8 cellular contexts compared by ENCODE assay signal in the genomic region with DNA sequence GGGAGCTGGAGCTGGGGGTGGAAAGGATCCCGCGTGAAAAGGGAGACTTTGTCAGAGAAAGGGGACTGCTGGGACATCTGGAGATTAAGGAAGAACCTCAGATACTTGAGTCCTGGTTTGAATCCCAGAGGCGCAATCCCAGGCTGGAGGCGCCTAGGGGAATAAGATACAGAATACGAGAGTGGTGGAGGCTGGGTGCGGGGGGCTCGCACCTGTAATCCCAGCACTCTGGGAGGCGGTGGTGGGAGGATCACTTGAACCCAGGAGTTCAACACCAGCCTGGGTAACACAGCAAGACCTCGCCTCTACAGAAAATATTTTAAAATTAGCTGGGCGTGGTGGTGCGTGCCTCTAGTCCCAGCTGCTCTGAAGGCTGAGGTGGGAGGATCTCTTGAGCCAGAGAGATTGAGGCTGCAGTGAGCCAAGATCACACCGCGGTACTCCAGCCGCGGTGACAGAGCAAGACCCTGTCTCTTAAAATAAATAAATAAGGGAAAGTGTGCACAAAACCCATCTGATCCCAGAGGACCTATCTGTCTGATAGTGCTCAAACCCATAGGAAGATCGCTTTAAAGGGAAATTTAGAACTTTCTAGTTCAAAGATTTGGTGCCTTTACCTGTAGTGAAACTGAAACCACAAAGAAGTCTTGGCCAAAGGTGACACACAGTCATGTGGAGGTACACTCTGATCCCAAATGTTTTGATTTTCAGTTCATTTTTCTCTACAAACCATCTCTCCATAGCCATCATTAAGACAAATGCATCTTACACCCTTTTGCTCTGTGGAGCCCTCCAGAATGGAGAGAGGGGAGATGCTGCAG. TPM values are rescaled to one million over a fixed set of nuclear protein-coding genes. Genes with fewer than 3 reads are reported as not detected.
DNase-seq lines count a peak whose midpoint lies in the region; ATAC-seq, FAIRE-seq and TF ChIP-seq lines count a peak whose summit lies in the region.

No MANE protein-coding gene starts in this region.

- H3K79me2 ChIP-seq in GM12878 (ENCODE audit: control insufficient read depth, insufficient read depth, low read length): no peaks in the 10 kb centered on the region

- CTCF ChIA-PET in GM12878 (lab: Yijun Ruan, JAX): interaction anchor here (0.5 to 12.4 kb wide), 35 partner anchors 10 to 205 kb away, joined by 3 to 502 read pairs (median 4); partner anchors contain the start of genes CDK5RAP3, LRRC46, MRPL10 and OSBPL7

- 63 to 64% methylated on average over 16 of the region's 16 CpGs for WGBS in heart right ventricle, 2 donors
- WGBS in GM12878 (ENCODE audit: insufficient coverage, insufficient replicate concordance, low lambda C conversion rate, missing lambda C conversion rate): 54% methylated on average over 16 of the region's 16 CpGs

- POLR2A ChIA-PET in GM12878 (lab: Charles Lee): interaction anchor here (0.9 to 1.9 kb wide), 8 partner anchors 10 to 129 kb away, joined by 3 to 12 read pairs (median 4); partner anchors contain the start of genes CDK5RAP3, LRRC46, MRPL10 and OSBPL7

- H3K4me1 ChIP-seq in heart right ventricle (peaks cover 0 to 44% (median 21%) of the 10 kb centered on the region in 9 donors), GM12878 (ENCODE audit: control insufficient read depth, insufficient read depth, low read length) (peaks cover 22% of the 10 kb centered on the region), mononuclear cell (ENCODE audit: insufficient read depth, low read length) (peaks cover 17% of the 10 kb centered on the region), vagina (peaks cover 32% of the 10 kb centered on the region)

- peak in 1 of 8 donors; percentile 1 for ATAC-seq in heart right ventricle
- no peak for ATAC-seq in left cardiac atrium
- ATAC-seq in GM12878: peak; percentile 1; the same call in 1 of the 3 replicates

- H3K4me2 ChIP-seq in GM12878 (ENCODE audit: control insufficient read depth, insufficient read depth): peak overlapping the region; percentile 72

- no peaks in the 10 kb centered on the region for H3K9me3 ChIP-seq in heart right ventricle
- no peaks in the 10 kb centered on the region for H3K9me3 ChIP-seq in GM12878 (replicated peaks; ENCODE audit: control insufficient read depth, insufficient read depth, low read length)
- H3K9me3 ChIP-seq in mononuclear cell (ENCODE audit: low read depth, low read length): no peaks in the 10 kb centered on the region
- no peaks in the 10 kb centered on the region for H3K9me3 ChIP-seq in vagina

- SMC1A ChIA-PET in GM12878 (lab: Charles Lee; ENCODE audit: uncharacterized antibody, unreplicated experiment): interaction anchor here (0.8 to 13.1 kb wide), 14 partner anchors 8 to 179 kb away, joined by 3 to 231 read pairs (median 6); partner anchors contain the start of genes CDK5RAP3, PNPO and SP2

- peaks cover 0 to 23% (median 0%) of the 10 kb centered on the region in 9 donors for H3K36me3 ChIP-seq in heart right ventricle
- H3K36me3 ChIP-seq in GM12878 (ENCODE audit: control insufficient read depth in 2 of 2, insufficient read depth in 2 of 2, low read length in 1 of 2): no peaks in the 10 kb centered on the region
- peaks cover 0 to 16% of the 10 kb centered on the region in 2 donors for H3K36me3 ChIP-seq in vagina

- peak overlapping the region; percentile 74 for H3K9ac ChIP-seq in GM12878 (ENCODE audit: control insufficient read depth, insufficient read depth, low read length)

- DNase-seq in heart right ventricle: no peak
- DNase-seq in left cardiac atrium: no peak
- no peak for DNase-seq in GM12878 (ENCODE audit: low read depth, low spot score)
- DNase-seq in vagina (ENCODE audit: extremely low spot score in 2 of 2): no peak
- DNase-seq in epidermal melanocyte (ENCODE audit: insufficient read length, low spot score): no peak
- DNase-seq in posterior vena cava (ENCODE audit: low spot score): no peak
- DNase-seq in NCI-H2029 (lab: John Stamatoyannopoulos, UW): no peak

- H3K27me3 ChIP-seq in heart right ventricle (peaks cover 3 to 28% (median 24%) of the 10 kb centered on the region in 7 donors), GM12878 (replicated peaks in 1 of 2; ENCODE audit: control insufficient read depth in 2 of 2, insufficient read depth in 2 of 2, low read length in 1 of 2) (peaks cover 0 to 2% of the 10 kb centered on the region in 2 experiments; a peak in 2 of 4 replicates), mononuclear cell (ENCODE audit: insufficient read depth, low read length) (peaks cover 28% of the 10 kb centered on the region), vagina (no peaks in the 10 kb centered on the region)

- peak overlapping the region in 8 of 10 donors; percentile 65 to 89 (median 78) for H3K27ac ChIP-seq in heart right ventricle
- H3K27ac ChIP-seq in GM12878 (ENCODE audit: control insufficient read depth, insufficient read depth): no peak overlapping the region
- peak overlapping the region; percentile 77 for H3K27ac ChIP-seq in vagina

- peak; percentile 91 for FAIRE-seq in GM12878 (lab: Jason Lieb, UNC)

- RAD21 ChIA-PET in GM12878 (lab: Charles Lee; ENCODE audit: unreplicated experiment): interaction anchor here (0.9 to 7.7 kb wide), 17 partner anchors 9 to 192 kb away, joined by 3 to 206 read pairs (median 5); partner anchors contain the start of genes CDK5RAP3, KPNB1, OSBPL7 and PNPO

- BruUV-seq in GM12878 (replicated peaks; lab: Mats Ljungman, UMichigan): no TSS peak

- TF ChIP-seq CTCF in heart right ventricle (IDR thresholded peaks at IDR 0.05) (peak in 1 of 9 donors; percentile 1), GM12878 (IDR thresholded peaks at IDR 0.05 in 2 of 3, conservative IDR thresholded peaks at IDR 0.05 in 1 of 3; ENCODE audit: control insufficient read depth in 2 of 3, extremely low read depth in 1 of 3, insufficient read depth in 1 of 3, low read depth in 3 of 3, low read length in 3 of 3) (no peak), vagina (IDR thresholded peaks at IDR 0.05) (no peak)

- no peak for TF ChIP-seq EP300 in GM12878 (IDR thresholded peaks at IDR 0.05; ENCODE audit: borderline replicate concordance in 1 of 2, control insufficient read depth in 1 of 2, low read depth in 2 of 2, low read length in 2 of 2)

- H2AFZ ChIP-seq in GM12878 (ENCODE audit: control insufficient read depth, low read depth, low read length): peak overlapping the region; percentile 91

- TF ChIP-seq POLR2A in GM12878 (IDR thresholded peaks at IDR 0.05; ENCODE audit: low read depth, low read length) (no peak), vagina (IDR thresholded peaks at IDR 0.05) (no peak)

- no peaks in the 10 kb centered on the region for H4K20me1 ChIP-seq in GM12878 (ENCODE audit: control insufficient read depth, insufficient read depth)

- no peak for TF ChIP-seq RAD21 in GM12878 (IDR thresholded peaks at IDR 0.05; ENCODE audit: insufficient read depth, low read depth, low read length)

- H3K4me3 ChIP-seq in heart right ventricle: peak overlapping the region in 7 of 10 donors; percentile 72 to 92 (median 76)
- no peak overlapping the region for H3K4me3 ChIP-seq in GM12878
- H3K4me3 ChIP-seq in mononuclear cell (ENCODE audit: low read length): peak overlapping the region; percentile 80
- H3K4me3 ChIP-seq in vagina: peak overlapping the region; percentile 76 to 83

- in situ Hi-C loops in GM12878 (cut with MboI): loop anchor here (5.0 to 10.0 kb wide), 3 partner anchors 51 to 783 kb away; partner anchors contain the start of gene HOXB9

- intact Hi-C loops in heart right ventricle (cut with DNase I) (loop anchor here (1.0 to 10.0 kb wide), 11 partner anchors 47 to 176 kb away; partner anchors contain the start of genes CDK5RAP3 (in 6 of the 10) and PNPO (in 4 of the 10)), left cardiac atrium (cut with DNase I) (loop anchor here (2.0 to 10.0 kb wide), 4 partner anchors 103 to 177 kb away; partner anchors contain the start of genes CDK5RAP3 (in 2 of the 2) and PNPO (in 1 of the 2)), GM12878 (cut with micrococcal nuclease; ENCODE audit: unreplicated experiment) (loop anchor here (1.0 to 2.0 kb wide), 4 partner anchors 49 to 177 kb away; partner anchors contain the start of gene PNPO), vagina (cut with DNase I) (loop anchor here (2.0 kb wide), 1 partner anchor 49 kb away; no protein-coding TSS in a partner anchor), posterior vena cava (cut with DNase I) (loop anchor here (2.0 to 10.0 kb wide), 2 partner anchors 47 to 123 kb away; no protein-coding TSS in a partner anchor)

RNA-seq across cellular contexts. Expression of gene SCRN2, which starts 0.6 kb away (rescaled TPM):
- total RNA-seq in heart right ventricle (10 to 100 TPM; 25.6 to 38.2 (median 34.5) TPM), left cardiac atrium (10 to 100 TPM; 32.2 to 33.6 TPM), GM12878 (2014; rRNA removed) (33.3 and 39.3 TPM in 2 replicates), GM12878 (2014; rRNA removed; fragmentation: Illumina TruSeq; extraction: Trizol) (13.5 TPM in 2 replicates), GM12878 (2021) (28.9 and 30.5 TPM in 2 replicates), mononuclear cell (11.2 TPM), vagina (33.1 TPM), posterior vena cava (10 to 100 TPM; 13.3 to 17.8 TPM)
- polyA plus RNA-seq in heart right ventricle (10 to 100 TPM; 20.6 to 82.5 TPM), GM12878 (2011; rRNA removed) (9.7 and 15.4 TPM in 2 replicates), GM12878 (2014; fragmentation: Illumina TruSeq; extraction: Trizol) (3.0 and 10.8 TPM in 2 replicates), GM12878 (2014; fragmentation: Nextera tagmentation; extraction: Ambion mirVana) (1 to 10 TPM in 1 of 2 experiments, under 1 TPM in 1; 0.34 to 1.9 TPM), GM12878 (2014; rRNA removed) (32.7 and 33.4 TPM in 2 replicates), GM12878 (2016; fragmentation: Nextera tagmentation; extraction: Ambion mirVana) (10 to 100 TPM; 24.8 to 29.9 TPM)
- total RNA-seq in GM12878 (2013; cell fraction: nucleolus; rRNA removed): 53.1 and 65.3 TPM in 2 replicates
- polyA plus RNA-seq in GM12878 (2011; ENCODE audit: low read depth): 12.7 TPM
- 28.5 and 36.7 TPM in 2 replicates for polyA plus RNA-seq in GM12878 (2011; cell fraction: cytosol; rRNA removed)
- 140 and 158 TPM in 2 replicates for polyA plus RNA-seq in GM12878 (2011; cell fraction: nucleus; rRNA removed)
- polyA plus RNA-seq in GM12878 (2012): 28.3 and 28.5 TPM in 2 replicates
- 9.4 and 24.8 TPM in 2 replicates for polyA minus RNA-seq in GM12878 (2011; rRNA and poly(A)+ RNA removed)
- 8.5 and 8.6 TPM in 2 replicates for polyA minus RNA-seq in GM12878 (2011; cell fraction: cytosol; rRNA and poly(A)+ RNA removed)
- polyA minus RNA-seq in GM12878 (2011; cell fraction: nucleus; rRNA and poly(A)+ RNA removed): 31.2 and 38.5 TPM in 2 replicates

RNA-seq across cellular contexts. Expression of gene SP6, which starts 9.3 kb away (rescaled TPM):
- total RNA-seq in heart right ventricle (under 1 TPM; 0.05 to 0.51 (median 0.20) TPM), left cardiac atrium (under 1 TPM; 0.24 to 0.50 TPM), GM12878 (2014; rRNA removed) (not detected in 2 replicates), GM12878 (2014; rRNA removed; fragmentation: Illumina TruSeq; extraction: Trizol) (0.05 TPM in 1 of 2 replicates, not detected in the other), GM12878 (2021) (0.05 TPM in 1 of 2 replicates, not detected in the other), mononuclear cell (0.21 TPM), vagina (3.9 TPM), posterior vena cava (under 1 TPM; 0.19 to 0.48 TPM)
- polyA plus RNA-seq in heart right ventricle (1 to 10 TPM in 1 of 2 donors, under 1 TPM in 1; 0.22 to 1.9 TPM), GM12878 (2011; rRNA removed) (0.03 and 0.05 TPM in 2 replicates), GM12878 (2014; fragmentation: Illumina TruSeq; extraction: Trizol) (not detected in 2 replicates), GM12878 (2014; fragmentation: Nextera tagmentation; extraction: Ambion mirVana) (not detected), GM12878 (2014; rRNA removed) (0.06 TPM in 1 of 2 replicates, not detected in the other), GM12878 (2016; fragmentation: Nextera tagmentation; extraction: Ambion mirVana) (under 1 TPM in 1 of 2 experiments, not detected in 1; 0.15 TPM)
- total RNA-seq in GM12878 (2013; cell fraction: nucleolus; rRNA removed): 0.21 and 0.34 TPM in 2 replicates
- polyA plus RNA-seq in GM12878 (2011; ENCODE audit: low read depth): not detected
- polyA plus RNA-seq in GM12878 (2011; cell fraction: cytosol; rRNA removed): 0.05 and 0.07 TPM in 2 replicates
- polyA plus RNA-seq in GM12878 (2011; cell fraction: nucleus; rRNA removed): 0.12 TPM in 2 replicates
- polyA plus RNA-seq in GM12878 (2012): 0.08 and 0.09 TPM in 2 replicates
- polyA minus RNA-seq in GM12878 (2011; rRNA and poly(A)+ RNA removed): 0.21 TPM in 1 of 2 replicates, not detected in the other
- not detected in 2 replicates for polyA minus RNA-seq in GM12878 (2011; cell fraction: cytosol; rRNA and poly(A)+ RNA removed)
- 0.12 and 0.19 TPM in 2 replicates for polyA minus RNA-seq in GM12878 (2011; cell fraction: nucleus; rRNA and poly(A)+ RNA removed)

RNA-seq across cellular contexts. Expression of gene LRRC46, which starts 10.2 kb away (rescaled TPM):
- under 1 TPM in 7 of 10 donors, not detected in 3; 0.14 to 0.53 (median 0.34) TPM for total RNA-seq in heart right ventricle
- under 1 TPM; 0.19 to 0.95 TPM for polyA plus RNA-seq in heart right ventricle
- total RNA-seq in left cardiac atrium: not detected
- not detected in 2 replicates for total RNA-seq in GM12878 (2013; cell fraction: nucleolus; rRNA removed)
- total RNA-seq in GM12878 (2014; rRNA removed): 0.16 and 0.23 TPM in 2 replicates
- total RNA-seq in GM12878 (2014; rRNA removed; fragmentation: Illumina TruSeq; extraction: Trizol): 0.22 and 0.37 TPM in 2 replicates
- 0.38 and 0.53 TPM in 2 replicates for total RNA-seq in GM12878 (2021)
- 0.42 TPM for polyA plus RNA-seq in GM12878 (2011; ENCODE audit: low read depth)
- polyA plus RNA-seq in GM12878 (2011; rRNA removed): 0.35 and 0.39 TPM in 2 replicates
- 0.28 and 0.45 TPM in 2 replicates for polyA plus RNA-seq in GM12878 (2011; cell fraction: cytosol; rRNA removed)
- 0.67 and 0.89 TPM in 2 replicates for polyA plus RNA-seq in GM12878 (2011; cell fraction: nucleus; rRNA removed)
- polyA plus RNA-seq in GM12878 (2012): 0.34 and 0.35 TPM in 2 replicates
- 1.0 and 2.8 TPM in 2 replicates for polyA plus RNA-seq in GM12878 (2014; fragmentation: Illumina TruSeq; extraction: Trizol)
- under 1 TPM in 1 of 2 experiments, not detected in 1; 0.15 TPM for polyA plus RNA-seq in GM12878 (2014; fragmentation: Nextera tagmentation; extraction: Ambion mirVana)
- 0.29 and 0.72 TPM in 2 replicates for polyA plus RNA-seq in GM12878 (2014; rRNA removed)
- 1 to 10 TPM; 1.7 to 1.8 TPM for polyA plus RNA-seq in GM12878 (2016; fragmentation: Nextera tagmentation; extraction: Ambion mirVana)
- 0.31 and 0.37 TPM in 2 replicates for polyA minus RNA-seq in GM12878 (2011; rRNA and poly(A)+ RNA removed)
- polyA minus RNA-seq in GM12878 (2011; cell fraction: cytosol; rRNA and poly(A)+ RNA removed): not detected in 2 replicates
- polyA minus RNA-seq in GM12878 (2011; cell fraction: nucleus; rRNA and poly(A)+ RNA removed): 0.48 TPM in 1 of 2 replicates, not detected in the other
- not detected for total RNA-seq in mononuclear cell
- total RNA-seq in vagina: not detected
- not detected for total RNA-seq in posterior vena cava

RNA-seq across cellular contexts. Expression of gene MRPL10, which starts 10.4 kb away (rescaled TPM):
- total RNA-seq in heart right ventricle (10 to 100 TPM; 44.8 to 72.3 (median 62.9) TPM), left cardiac atrium (10 to 100 TPM; 33.9 to 38.8 TPM), GM12878 (2014; rRNA removed) (56.6 and 56.9 TPM in 2 replicates), GM12878 (2014; rRNA removed; fragmentation: Illumina TruSeq; extraction: Trizol) (32.7 and 35.6 TPM in 2 replicates), GM12878 (2021) (44.6 and 44.8 TPM in 2 replicates), mononuclear cell (35.2 TPM), vagina (21.4 TPM), posterior vena cava (10 to 100 TPM; 23.9 to 28.6 TPM)
- polyA plus RNA-seq in heart right ventricle (10 to 100 TPM; 44.2 to 63.6 TPM), GM12878 (2011; rRNA removed) (37.1 and 61.9 TPM in 2 replicates), GM12878 (2014; fragmentation: Illumina TruSeq; extraction: Trizol) (22.4 and 48.3 TPM in 2 replicates), GM12878 (2014; fragmentation: Nextera tagmentation; extraction: Ambion mirVana) (10 to 100 TPM; 18.9 to 22.3 TPM), GM12878 (2014; rRNA removed) (46.1 and 50.7 TPM in 2 replicates), GM12878 (2016; fragmentation: Nextera tagmentation; extraction: Ambion mirVana) (10 to 100 TPM; 46.3 to 49.1 TPM)
- total RNA-seq in GM12878 (2013; cell fraction: nucleolus; rRNA removed): 16.1 and 17.5 TPM in 2 replicates
- polyA plus RNA-seq in GM12878 (2011; ENCODE audit: low read depth): 31.9 TPM
- polyA plus RNA-seq in GM12878 (2011; cell fraction: cytosol; rRNA removed): 90.0 and 112 TPM in 2 replicates
- 48.9 and 49.8 TPM in 2 replicates for polyA plus RNA-seq in GM12878 (2011; cell fraction: nucleus; rRNA removed)
- 40.6 and 55.5 TPM in 2 replicates for polyA plus RNA-seq in GM12878 (2012)
- polyA minus RNA-seq in GM12878 (2011; rRNA and poly(A)+ RNA removed): 81.3 and 114 TPM in 2 replicates
- polyA minus RNA-seq in GM12878 (2011; cell fraction: cytosol; rRNA and poly(A)+ RNA removed): 28.9 and 35.2 TPM in 2 replicates
- 13.5 and 24.3 TPM in 2 replicates for polyA minus RNA-seq in GM12878 (2011; cell fraction: nucleus; rRNA and poly(A)+ RNA removed)

RNA-seq across cellular contexts. Expression of gene OSBPL7, which starts 20.1 kb away (rescaled TPM):
- total RNA-seq in heart right ventricle (1 to 10 TPM; 2.8 to 8.7 (median 5.1) TPM), left cardiac atrium (1 to 10 TPM; 4.5 to 5.4 TPM), GM12878 (2014; rRNA removed) (8.4 and 9.9 TPM in 2 replicates), GM12878 (2014; rRNA removed; fragmentation: Illumina TruSeq; extraction: Trizol) (4.0 and 5.7 TPM in 2 replicates), GM12878 (2021) (14.2 and 16.1 TPM in 2 replicates), mononuclear cell (8.5 TPM), vagina (5.6 TPM), posterior vena cava (1 to 10 TPM; 6.4 to 9.8 TPM)
- polyA plus RNA-seq in heart right ventricle (1 to 10 TPM; 3.1 to 9.6 TPM), GM12878 (2011; rRNA removed) (4.7 and 9.9 TPM in 2 replicates), GM12878 (2014; fragmentation: Illumina TruSeq; extraction: Trizol) (2.4 and 5.3 TPM in 2 replicates), GM12878 (2014; fragmentation: Nextera tagmentation; extraction: Ambion mirVana) (under 1 TPM; 0.50 to 0.82 TPM), GM12878 (2014; rRNA removed) (14.0 and 18.4 TPM in 2 replicates), GM12878 (2016; fragmentation: Nextera tagmentation; extraction: Ambion mirVana) (1 to 10 TPM; 6.3 to 7.2 TPM)
- total RNA-seq in GM12878 (2013; cell fraction: nucleolus; rRNA removed): 63.2 and 64.3 TPM in 2 replicates
- 3.9 TPM for polyA plus RNA-seq in GM12878 (2011; ENCODE audit: low read depth)
- polyA plus RNA-seq in GM12878 (2011; cell fraction: cytosol; rRNA removed): 7.8 and 11.8 TPM in 2 replicates
- 205 and 247 TPM in 2 replicates for polyA plus RNA-seq in GM12878 (2011; cell fraction: nucleus; rRNA removed)
- 12.7 and 12.9 TPM in 2 replicates for polyA plus RNA-seq in GM12878 (2012)
- polyA minus RNA-seq in GM12878 (2011; rRNA and poly(A)+ RNA removed): 9.4 and 19.1 TPM in 2 replicates
- polyA minus RNA-seq in GM12878 (2011; cell fraction: cytosol; rRNA and poly(A)+ RNA removed): 6.3 and 6.9 TPM in 2 replicates
- 46.7 and 51.1 TPM in 2 replicates for polyA minus RNA-seq in GM12878 (2011; cell fraction: nucleus; rRNA and poly(A)+ RNA removed)
